Comparison of ENCODE assay signal across 15 cellular contexts in genomic region chr9:107539427-107540154, GRCh38. TPM values are rescaled to one million over a fixed set of nuclear protein-coding genes. Genes with fewer than 3 reads are reported as not detected.
DNase-seq lines count a peak whose midpoint lies in the region; ATAC-seq and TF ChIP-seq lines count a peak whose summit lies in the region.
"Had no signal": no experiment of that assay in that cellular context is flagged by ENCODE, and none has a peak within 500 bp of the region (broad histone marks: within the 10 kb centered on the region; RNA-seq: fewer than 3 reads in every experiment).

No MANE protein-coding gene starts in this region.

- no peak overlapping the region for H2AK5ac ChIP-seq in IMR-90 (ENCODE audit: low read depth, low read length)

- H2AFZ ChIP-seq in IMR-90 (replicated peaks; ENCODE audit: low read length, poor library complexity) = no peak overlapping the region

- H3K4me3 Mint-ChIP-seq in CD14-positive monocyte = no peak overlapping the region
- H3K4me3 Mint-ChIP-seq: activated CD4-positive, alpha-beta memory T cell treated with anti-CD3 and anti-CD28 coated beads, Interleukin-2, amount 10 ng/mL, durations not matched to agents 7 days and 5 days; nephron had no signal

- H3K14ac ChIP-seq in IMR-90 (replicated peaks; ENCODE audit: low read depth, low read length) = no peak overlapping the region

- H4K8ac ChIP-seq in IMR-90 (ENCODE audit: low read depth in 2 of 2, low read length in 2 of 2) = no peak overlapping the region

- H2BK15ac ChIP-seq in IMR-90 (ENCODE audit: low read depth, low read length) = no peak overlapping the region

- H3K27me3 Mint-ChIP-seq in CD14-positive monocyte (ENCODE audit: low read depth in 3 of 3) = peaks cover 0 to 5% (median 3%) of the 10 kb centered on the region in 3 donors
- H3K27me3 Mint-ChIP-seq: activated CD4-positive, alpha-beta memory T cell treated with anti-CD3 and anti-CD28 coated beads, Interleukin-2, amount 10 ng/mL, durations not matched to agents 7 days and 5 days had no signal

- H3K27ac ChIP-seq in IMR-90 (ENCODE audit: insufficient read depth, low read length) = no peak overlapping the region
- H3K27ac ChIP-seq: thoracic aorta had no signal

- H4K5ac ChIP-seq in IMR-90 (ENCODE audit: low read depth, low read length) = no peak overlapping the region

- H3K36me3 Mint-ChIP-seq in CD14-positive monocyte = no peaks in the 10 kb centered on the region

- no peak overlapping the region for H3K23ac ChIP-seq in IMR-90 (ENCODE audit: low read depth, low read length)

- no peak for TF ChIP-seq RAD21 in IMR-90 (IDR thresholded peaks at IDR 0.05; ENCODE audit: low read length)

- no peak overlapping the region for H2BK5ac ChIP-seq in IMR-90 (ENCODE audit: low read depth, low read length, poor library complexity, severe bottlenecking)

- no peak overlapping the region for H3K4ac ChIP-seq in IMR-90 (ENCODE audit: low read depth, low read length)

- H3K4me1 ChIP-seq in IMR-90 (ENCODE audit: control insufficient read depth, insufficient read depth, low read length) = peaks cover 2% of the 10 kb centered on the region; the same call in 1 of the 2 replicates
- H3K4me1 ChIP-seq: Caco-2 had no signal

- H3K4me2 ChIP-seq in IMR-90 (ENCODE audit: low read depth, low read length) = no peak overlapping the region
- H3K4me2 ChIP-seq: SK-N-SH had no signal

- no peaks in the 10 kb centered on the region for H3K9me1 ChIP-seq in IMR-90 (ENCODE audit: insufficient read depth, low read length)

- no peaks in the 10 kb centered on the region for H3K9me3 ChIP-seq in IMR-90 (ENCODE audit: control insufficient read depth, insufficient read depth, low read length)
- H3K9me3 ChIP-seq: Caco-2, SK-N-SH, thoracic aorta had no signal

- no peaks in the 10 kb centered on the region for H3K79me1 ChIP-seq in IMR-90 (ENCODE audit: low read depth in 1 of 2, low read length in 2 of 2)

- no peaks in the 10 kb centered on the region for H3K9me3 Mint-ChIP-seq in CD14-positive monocyte
- H3K9me3 Mint-ChIP-seq: activated CD4-positive, alpha-beta memory T cell treated with anti-CD3 and anti-CD28 coated beads, Interleukin-2, amount 10 ng/mL, durations not matched to agents 7 days and 5 days; nephron had no signal

- peak; percentile 21 for TF ChIP-seq CTCF in CD14-positive monocyte (IDR thresholded peaks at IDR 0.05)
- TF ChIP-seq CTCF in IMR-90 (conservative IDR thresholded peaks at IDR 0.05; ENCODE audit: low read depth, low read length) = no peak

- TF ChIP-seq POLR2A in IMR-90 (IDR thresholded peaks at IDR 0.05; ENCODE audit: low read depth, low read length) = no peak

- peaks cover 5% of the 10 kb centered on the region for H3K4me1 Mint-ChIP-seq in CD14-positive monocyte
- H3K4me1 Mint-ChIP-seq: activated CD4-positive, alpha-beta memory T cell treated with anti-CD3 and anti-CD28 coated beads, Interleukin-2, amount 10 ng/mL, durations not matched to agents 7 days and 5 days; nephron had no signal

- POLR2A ChIA-PET in IMR-90 (lab: Charles Lee; ENCODE audit: unreplicated experiment) = no interaction called here

- no peak overlapping the region for H4K91ac ChIP-seq in IMR-90 (ENCODE audit: insufficient read depth, low read depth, low read length)

- no peak overlapping the region for H3K9ac ChIP-seq in IMR-90 (ENCODE audit: low read depth, low read length)
- H3K9ac ChIP-seq: SK-N-SH had no signal

- peak overlapping the region; percentile 45 for H2AK9ac ChIP-seq in IMR-90 (replicated peaks; ENCODE audit: low read depth, low read length, poor library complexity)

- H3K4me3 ChIP-seq in IMR-90 (ENCODE audit: insufficient read depth, low read depth, low read length) = no peak overlapping the region
- H3K4me3 ChIP-seq: thoracic aorta had no signal

- ATAC-seq in IMR-90 (ENCODE audit: low read depth) (peak; percentile 35; the same call in 1 of the 2 replicates), HG03135 (IDR thresholded peaks at IDR 0.05; ENCODE audit: unreplicated experiment) (no peak)
- ATAC-seq: HepG2 had no signal

- no peak overlapping the region for H3K18ac ChIP-seq in IMR-90 (ENCODE audit: low read depth, low read length)

- no peak overlapping the region for H3K56ac ChIP-seq in IMR-90 (ENCODE audit: extremely low read depth, insufficient read depth, low read length)

- no TSS peak for BruUV-seq in IMR-90 (replicated peaks; lab: Mats Ljungman, UMichigan)

- DNase-seq in CD14-positive monocyte (ENCODE audit: low spot score) (no peak), IMR-90 (no peak), fibroblast of gingiva (ENCODE audit: low read depth) (peak; percentile 43), islet precursor cell (peak; percentile 80), head of caudate nucleus (no peak), EL (no peak)
- no peak for DNase-seq in activated CD8-positive, alpha-beta memory T cell treated with anti-CD3 and anti-CD28 coated beads for 24 hours
- DNase-seq: activated CD4-positive, alpha-beta memory T cell treated with anti-CD3 and anti-CD28 coated beads, Interleukin-2, amount 10 ng/mL, durations not matched to agents 7 days and 5 days; NCI-H2227 treated with DMSO at 0.1 percent for 48 hours; SK-N-SH had no signal

- dilution Hi-C loops in IMR-90 (cut with HindIII; ENCODE audit: low sequenced_read_pairs, unreplicated experiment) = no loop called here

- CTCF ChIA-PET in IMR-90 (lab: Yijun Ruan, JAX) = no interaction called here

- WGBS in IMR-90 (ENCODE audit: extremely low coverage in 2 of 2, insufficient read length in 1 of 2), 2 experiments = 74% methylated on average over 5 of the region's 10 CpGs; no CpG with 5 or more reads in 1 of the 2 experiments

- H2BK120ac ChIP-seq in IMR-90 (ENCODE audit: low read depth, low read length) = no peak overlapping the region

- peak overlapping the region in 2 of 7 donors; percentile 41 to 42 for H3K27ac Mint-ChIP-seq in CD14-positive monocyte
- H3K27ac Mint-ChIP-seq: activated CD4-positive, alpha-beta memory T cell treated with anti-CD3 and anti-CD28 coated beads, Interleukin-2, amount 10 ng/mL, durations not matched to agents 7 days and 5 days; nephron had no signal

- in situ Hi-C loops in IMR-90 (cut with MboI; ENCODE audit: low sequenced_read_pairs) = no loop called here

- no peaks in the 10 kb centered on the region for H3K36me3 ChIP-seq in IMR-90 (ENCODE audit: control insufficient read depth, insufficient read depth, low read length)
- H3K36me3 ChIP-seq: thoracic aorta had no signal

- H2BK20ac ChIP-seq in IMR-90 (ENCODE audit: low read depth, low read length) = no peak overlapping the region

- no peaks in the 10 kb centered on the region for H3K27me3 ChIP-seq in IMR-90 (ENCODE audit: control insufficient read depth, insufficient read depth, low read length)

- intact Hi-C loops in CD14-positive monocyte (cut with micrococcal nuclease) = loop anchor here (10.0 kb wide), 2 partner anchors 75 to 95 kb away; no protein-coding TSS in a partner anchor
- intact Hi-C loops in IMR-90 (cut with micrococcal nuclease) = no loop called here
- intact Hi-C loops in head of caudate nucleus (cut with DNase I) = no loop called here

- H4K20me1 ChIP-seq in IMR-90 (ENCODE audit: insufficient read depth, low read length) = no peaks in the 10 kb centered on the region

TF ChIP-seq in IMR-90, 13 proteins besides CTCF, POLR2A, EP300 and RAD21:
- no peak for TF ChIP-seq MAZ (IDR thresholded peaks at IDR 0.05; ENCODE audit: borderline replicate concordance, low read depth, low read length)
- TF ChIP-seq CEBPB (IDR thresholded peaks at IDR 0.05; ENCODE audit: low read depth, low read length) = no peak
- TF ChIP-seq MXI1 (IDR thresholded peaks at IDR 0.05; ENCODE audit: borderline replicate concordance, low read depth, low read length) = no peak
- TF ChIP-seq MAFK (IDR thresholded peaks at IDR 0.05; ENCODE audit: low read depth, low read length) = no peak

RNA-seq across cellular contexts. Expression of gene KLF4, which starts 50.0 kb away (rescaled TPM):
- polyA plus RNA-seq in CD14-positive monocyte (10 to 100 TPM; 36.6 to 37.2 TPM), IMR-90 (2012; rRNA removed) (3.8 and 6.9 TPM in 2 replicates)
- 1.3 and 2.2 TPM in 2 replicates for total RNA-seq in IMR-90 (2012; rRNA removed)
- polyA plus RNA-seq in IMR-90 (2012; cell fraction: cytosol; rRNA removed) = 4.7 and 21.8 TPM in 2 replicates
- 84.7 and 96.7 TPM in 2 replicates for polyA plus RNA-seq in IMR-90 (2012; cell fraction: nucleus; rRNA removed; ENCODE audit: low replicate concordance)

Comparison
In these comparisons a context has a peak if more than half of its experiments do, and no peak if none do; other contexts are left out.
1. DNase-seq: peak in fibroblast of gingiva (single experiment) and islet precursor cell (single experiment); none in CD14-positive monocyte (single experiment), IMR-90 (single experiment), head of caudate nucleus (0 of 42), EL (single experiment) and activated CD8-positive, alpha-beta memory T cell treated with anti-CD3 and anti-CD28 coated beads for 24 hours (single experiment).
2. intact Hi-C loops: an anchor here in CD14-positive monocyte (10.0 kb wide); none called in IMR-90 and head of caudate nucleus.